16 cellular contexts compared by ENCODE assay signal in the genomic region with DNA sequence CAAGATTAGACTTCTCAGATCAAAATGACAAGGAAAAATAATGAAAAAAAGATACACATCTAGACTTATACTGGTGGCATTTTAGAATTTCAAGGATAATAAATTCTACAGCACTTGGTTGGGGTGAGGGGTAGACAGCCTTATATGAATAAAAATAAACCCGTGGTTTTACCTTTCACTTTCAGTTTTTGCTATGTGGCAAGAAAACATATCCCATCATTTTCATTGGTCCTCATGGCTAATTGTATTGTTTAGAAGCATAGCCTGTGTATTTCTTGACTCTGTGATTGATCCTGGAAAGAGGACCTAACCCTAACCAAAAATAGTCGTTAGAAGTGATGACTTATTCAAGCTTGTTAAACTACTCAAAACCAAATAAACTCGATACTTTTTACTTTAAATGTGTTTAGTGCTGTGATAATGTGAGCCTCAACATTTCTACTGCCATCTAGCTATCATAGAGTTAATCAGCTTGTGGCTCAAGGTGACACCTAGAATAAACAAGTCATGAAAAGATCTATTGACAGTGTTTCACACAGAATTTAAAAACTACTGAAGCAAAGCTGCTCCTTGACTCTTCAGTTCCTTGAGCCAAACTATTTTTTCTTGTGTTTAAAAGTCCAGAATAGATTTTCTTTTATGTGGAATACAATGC.
DNase-seq lines count a peak whose midpoint lies in the region; FAIRE-seq and TF ChIP-seq lines count a peak whose summit lies in the region.
"Had no signal": no experiment of that assay in that cellular context is flagged by ENCODE, and none has a peak within 500 bp of the region (broad histone marks: within the 10 kb centered on the region; RNA-seq: fewer than 3 reads in every experiment).

No MANE protein-coding gene starts in this region.

- peak overlapping the region in 9 of 11 experiments; percentile 44 to 67 (median 57); a peak in 17 of 22 replicates for H3K27ac ChIP-seq in BLaER1 treated with 17β-estradiol and CSF1 and Interleukin-3, amounts not matched to agents 10 nM and 100 nM
- no peak overlapping the region for H3K27ac ChIP-seq in brain microvascular endothelial cell
- H3K27ac ChIP-seq: heart left ventricle, stomach had no signal

- peaks cover 0 to 9% (median 0%) of the 10 kb centered on the region in 10 experiments; a peak in 3 of 20 replicates for H3K4me1 ChIP-seq in BLaER1 treated with 17β-estradiol and CSF1 and Interleukin-3, amounts not matched to agents 10 nM and 100 nM
- H3K4me1 ChIP-seq: heart left ventricle, stomach had no signal

- H3K4me2 ChIP-seq in BLaER1 treated with 17β-estradiol and CSF1 and Interleukin-3, amounts not matched to agents 10 nM and 100 nM = peak overlapping the region; percentile 22 to 66 (median 57); a peak in 21 of 22 replicates

- TF ChIP-seq CTCF in brain microvascular endothelial cell (IDR thresholded peaks at IDR 0.05; ENCODE audit: low read depth, low read length, missing control alignments) = no peak

- H4K20me1 ChIP-seq in BLaER1 treated with 17β-estradiol and CSF1 and Interleukin-3, amounts not matched to agents 10 nM and 100 nM = no peaks in the 10 kb centered on the region

- no peak for FAIRE-seq in GM12892 (lab: Jason Lieb, UNC)

- H3K9ac ChIP-seq in BLaER1 treated with 17β-estradiol and CSF1 and Interleukin-3, amounts not matched to agents 10 nM and 100 nM = peak overlapping the region; percentile 2 to 51 (median 44); a peak in 16 of 22 replicates

- H3K4me3 ChIP-seq in BLaER1 treated with 17β-estradiol and CSF1 and Interleukin-3, amounts not matched to agents 10 nM and 100 nM = peak overlapping the region; percentile 7 to 51 (median 43); a peak in 15 of 20 replicates
- H3K4me3 ChIP-seq in brain microvascular endothelial cell (ENCODE audit: low read depth, low read length) = no peak overlapping the region
- H3K4me3 ChIP-seq: heart left ventricle had no signal

- peaks cover 0 to 3% (median 0%) of the 10 kb centered on the region in 11 experiments; a peak in 1 of 22 replicates for H3K9me3 ChIP-seq in BLaER1 treated with 17β-estradiol and CSF1 and Interleukin-3, amounts not matched to agents 10 nM and 100 nM (replicated peaks in 1 of 11)

- in situ Hi-C loops in brain microvascular endothelial cell (cut with HindIII; ENCODE audit: low pct_ligation_motif_present, low sequenced_read_pairs) = no loop called here

- no peaks in the 10 kb centered on the region for H3K27me3 ChIP-seq in BLaER1 treated with 17β-estradiol and CSF1 and Interleukin-3, amounts not matched to agents 10 nM and 100 nM
- no peaks in the 10 kb centered on the region for H3K27me3 ChIP-seq in brain microvascular endothelial cell (replicated peaks)
- H3K27me3 ChIP-seq: heart left ventricle, stomach had no signal

- no peaks in the 10 kb centered on the region for H3K36me3 ChIP-seq in BLaER1 treated with 17β-estradiol and CSF1 and Interleukin-3, amounts not matched to agents 10 nM and 100 nM
- no peaks in the 10 kb centered on the region for H3K36me3 ChIP-seq in brain microvascular endothelial cell (replicated peaks)
- H3K36me3 ChIP-seq: heart left ventricle, stomach had no signal

- TF ChIP-seq POLR2A in GM12892 (IDR thresholded peaks at IDR 0.05; ENCODE audit: low read depth, low read length) = no peak

- DNase-seq in HT-29 (ENCODE audit: low spot score) (peak; percentile 6), RKO (ENCODE audit: low spot score) (peak; percentile 2), glomerular visceral epithelial cell (ENCODE audit: extremely low spot score) (peak; percentile 1), GM12892 (ENCODE audit: insufficient read length) (no peak), brain microvascular endothelial cell (no peak), SHP77 (lab: John Stamatoyannopoulos, UW) (no peak), amygdala (lab: John Stamatoyannopoulos, UW) (no peak)
- DNase-seq: activated naive CD8-positive, alpha-beta T cell treated with anti-CD3 and anti-CD28 coated beads, Interleukin-2, amount 10 ng/mL, durations not matched to agents 7 days and 5 days; activated T-cell treated with anti-CD3 and anti-CD28 coated beads for 4 hours; heart left ventricle; islet precursor cell; NCI-H2171 treated with DMSO at 0.1 percent for 48 hours; small intestine; stomach; T-cell had no signal

Comparison
In these comparisons a context has a peak if more than half of its experiments do, and no peak if none do; other contexts are left out.
1. DNase-seq: peak in HT-29 (single experiment), RKO (single experiment) and glomerular visceral epithelial cell (single experiment); none in GM12892 (single experiment), brain microvascular endothelial cell (single experiment), SHP77 (0 of 2) and amygdala (0 of 56).